In the genomic region with DNA sequence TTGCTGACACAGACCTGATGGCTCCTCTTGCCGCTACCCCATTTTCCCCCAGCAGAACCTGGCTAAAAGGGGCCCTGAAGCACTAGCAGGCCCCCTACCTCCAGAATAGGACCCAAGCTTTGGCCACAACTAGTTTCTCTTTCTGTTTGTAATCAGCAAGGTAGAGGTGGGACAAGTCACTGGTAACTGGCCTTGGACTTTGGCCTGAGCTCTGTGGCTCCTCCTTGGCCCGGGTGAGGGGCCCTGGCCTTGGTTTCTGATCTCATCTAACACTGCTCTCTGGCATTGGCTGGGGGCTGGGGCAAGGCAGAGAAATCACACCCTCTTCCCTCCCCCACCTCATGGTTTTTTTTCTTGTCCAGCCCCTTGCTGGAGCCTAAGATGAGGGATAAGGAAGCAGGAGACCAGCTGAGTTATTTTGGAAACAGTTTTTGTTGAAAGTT, we compare ENCODE assay signal across 1 cellular context.
TF ChIP-seq lines count a peak whose summit lies in the region.

No MANE protein-coding gene starts in this region.

TF ChIP-seq in HepG2, 621 proteins besides CTCF, POLR2A, EP300 and RAD21 (continued from another document):
- TF ChIP-seq, protein P1, sequence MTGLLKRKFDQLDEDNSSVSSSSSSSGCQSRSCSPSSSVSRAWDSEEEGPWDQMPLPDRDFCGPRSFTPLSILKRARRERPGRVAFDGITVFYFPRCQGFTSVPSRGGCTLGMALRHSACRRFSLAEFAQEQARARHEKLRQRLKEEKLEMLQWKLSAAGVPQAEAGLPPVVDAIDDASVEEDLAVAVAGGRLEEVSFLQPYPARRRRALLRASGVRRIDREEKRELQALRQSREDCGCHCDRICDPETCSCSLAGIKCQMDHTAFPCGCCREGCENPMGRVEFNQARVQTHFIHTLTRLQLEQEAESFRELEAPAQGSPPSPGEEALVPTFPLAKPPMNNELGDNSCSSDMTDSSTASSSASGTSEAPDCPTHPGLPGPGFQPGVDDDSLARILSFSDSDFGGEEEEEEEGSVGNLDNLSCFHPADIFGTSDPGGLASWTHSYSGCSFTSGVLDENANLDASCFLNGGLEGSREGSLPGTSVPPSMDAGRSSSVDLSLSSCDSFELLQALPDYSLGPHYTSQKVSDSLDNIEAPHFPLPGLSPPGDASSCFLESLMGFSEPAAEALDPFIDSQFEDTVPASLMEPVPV (CRISPR knock-in tag; IDR thresholded peaks at IDR 0.05) = 0 out of 2 replicates have a peak, but pooled peaks have one; percentile 35
- TF ChIP-seq ZNF552 (CRISPR knock-in tag; IDR thresholded peaks at IDR 0.05; ENCODE audit: borderline replicate concordance) (0 out of 2 replicates have a peak, but pooled peaks have one; percentile 37), ZNF883 (CRISPR knock-in tag; IDR thresholded peaks at IDR 0.05; ENCODE audit: not compliant biosample characterization) (peak; percentile 61), SATB2 (CRISPR knock-in tag; IDR thresholded peaks at IDR 0.05) (no peak), PRMT3 (CRISPR knock-in tag; IDR thresholded peaks at IDR 0.05; ENCODE audit: borderline replicate concordance, low read depth) (no peak), NONO (IDR thresholded peaks at IDR 0.05) (no peak), NONO (CRISPR knock-in tag; conservative IDR thresholded peaks at IDR 0.05) (peak; percentile 59; the same call in 1 of the 2 replicates), NFYB (CRISPR knock-in tag; IDR thresholded peaks at IDR 0.05) (peak; percentile 39; the same call in 1 of the 2 replicates), SAP130 (CRISPR knock-in tag; IDR thresholded peaks at IDR 0.05; ENCODE audit: low read depth) (peak; percentile 80), THAP11 (CRISPR knock-in tag; IDR thresholded peaks at IDR 0.05) (peak; percentile 76)
- TF ChIP-seq, protein P2, sequence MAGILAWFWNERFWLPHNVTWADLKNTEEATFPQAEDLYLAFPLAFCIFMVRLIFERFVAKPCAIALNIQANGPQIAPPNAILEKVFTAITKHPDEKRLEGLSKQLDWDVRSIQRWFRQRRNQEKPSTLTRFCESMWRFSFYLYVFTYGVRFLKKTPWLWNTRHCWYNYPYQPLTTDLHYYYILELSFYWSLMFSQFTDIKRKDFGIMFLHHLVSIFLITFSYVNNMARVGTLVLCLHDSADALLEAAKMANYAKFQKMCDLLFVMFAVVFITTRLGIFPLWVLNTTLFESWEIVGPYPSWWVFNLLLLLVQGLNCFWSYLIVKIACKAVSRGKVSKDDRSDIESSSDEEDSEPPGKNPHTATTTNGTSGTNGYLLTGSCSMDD (CRISPR knock-in tag; IDR thresholded peaks at IDR 0.05) = no peak
TF ChIP-seq in HepG2: peak in this region for 116.
